In the genomic region with DNA sequence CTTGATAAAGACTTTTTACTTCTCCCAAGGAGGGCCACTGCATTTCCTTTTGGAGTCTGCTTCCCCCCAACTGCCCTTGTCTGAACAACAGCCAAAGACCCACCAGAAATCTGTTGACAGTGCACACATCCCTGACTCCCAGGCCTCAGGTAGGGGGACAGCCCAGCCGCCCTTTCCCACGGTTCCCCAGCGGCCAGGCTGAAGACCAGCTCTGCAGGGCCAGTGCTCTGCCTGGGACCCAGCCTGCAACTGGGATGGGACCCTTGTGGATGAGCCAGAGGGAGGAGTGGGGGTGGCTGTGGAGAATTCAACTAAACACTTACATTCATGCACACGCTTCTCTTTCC, we compare ENCODE assay signal across 33 cellular contexts. TPM values are rescaled to one million over a fixed set of nuclear protein-coding genes. Genes with fewer than 3 reads are reported as not detected.
"Had no signal": no experiment of that assay in that cellular context is flagged by ENCODE, and none has a peak within 500 bp of the region (broad histone marks: within the 10 kb centered on the region; RNA-seq: fewer than 3 reads in every experiment).

No MANE protein-coding gene starts in this region.

- H3K4me2 ChIP-seq: PC-9 had no signal

- H3K27me3 ChIP-seq: ascending aorta, cardiac muscle cell had no signal

- H3K27ac ChIP-seq: ascending aorta, cardiac muscle cell, PC-9, RWPE1, VCaP had no signal

- DNase-seq: activated B cell treated with CpG ODN at 0.5 μM for 24 hours; activated CD4-positive, alpha-beta T cell treated with anti-CD3 and anti-CD28 coated beads for 4 hours; activated CD4-positive, CD25-positive, alpha-beta regulatory T cell treated with anti-CD3 and anti-CD28 coated beads, Interleukin-2, amount 50 U/mL, for 72 hours; activated CD8-positive, alpha-beta memory T cell treated with anti-CD3 and anti-CD28 coated beads, Interleukin-2, amount 50 U/mL, for 4 hours; activated naive CD4-positive, alpha-beta T cell treated with Interleukin-2 at 50 U/mL for 16 hours; activated naive CD8-positive, alpha-beta T cell treated with anti-CD3 and anti-CD28 coated beads, Interleukin-2, amount 10 ng/mL, durations not matched to agents 7 days and 5 days; activated T-cell treated with anti-CD3 and anti-CD28 coated beads for 4 hours; activated T-cell treated with anti-CD3 and anti-CD28 coated beads, Interleukin-2, amount 50 U/mL, for 4 hours; amygdala; Kasumi-1; KG1; MG63; NCI-H1048; NCI-H1105 treated with DMSO at 0.1 percent for 48 hours; NCI-H1436; NCI-H1694 treated with DMSO at 0.1 percent for 48 hours; NCI-H2029; NCI-H510A; NCI-H526; NCI-H748 treated with DMSO at 0.1 percent for 48 hours; NK-92 treated with Interleukin-12 subunit alpha and Interleukin-12 subunit beta, amount 100 ng/mL, for 24 hours; PC-9; SW 1271; T-helper 1 cell; T-helper 2 cell; T-helper 9 cell had no signal

- H3K4me1 ChIP-seq: ascending aorta had no signal

- H3K4me3 ChIP-seq: ascending aorta, cardiac muscle cell, MG63, PC-9 had no signal

- H2AFZ ChIP-seq: PC-9 had no signal

- ATAC-seq: activated T-cell treated with anti-CD3 and anti-CD28 coated beads, Interleukin-2, amount 50 U/mL, for 4 hours; Right ventricle myocardium inferior had no signal

- H3K36me3 ChIP-seq: ascending aorta, cardiac muscle cell, MG63 had no signal

RNA-seq across cellular contexts. Expression of a gene that starts 8.1 kb away (rescaled TPM):
- total RNA-seq: activated B cell treated with CpG ODN at 0.5 μM for 24 hours; activated naive CD8-positive, alpha-beta T cell treated with anti-CD3 and anti-CD28 coated beads, Interleukin-2, amount 10 ng/mL, durations not matched to agents 7 days and 5 days; activated T-cell treated with anti-CD3 and anti-CD28 coated beads, Interleukin-2, amount 50 U/mL, for 4 hours; activated T-helper 1 cell treated with anti-CD3 and anti-CD28 coated beads, Interleukin-12 subunit alpha, Interleukin-12 subunit beta, Interleukin-2, Interleukin-4 antibody, amounts not matched to agents 30 ng/mL and 10 ng/mL and 1 ng/mL, durations not matched to agents 14 hours and 24 hours and 36 hours; ascending aorta; cardiac muscle cell; OCI-LY7; PC-9; Right ventricle myocardium inferior had no signal
- polyA plus RNA-seq: cardiac muscle cell had no signal
